In the genomic region with DNA sequence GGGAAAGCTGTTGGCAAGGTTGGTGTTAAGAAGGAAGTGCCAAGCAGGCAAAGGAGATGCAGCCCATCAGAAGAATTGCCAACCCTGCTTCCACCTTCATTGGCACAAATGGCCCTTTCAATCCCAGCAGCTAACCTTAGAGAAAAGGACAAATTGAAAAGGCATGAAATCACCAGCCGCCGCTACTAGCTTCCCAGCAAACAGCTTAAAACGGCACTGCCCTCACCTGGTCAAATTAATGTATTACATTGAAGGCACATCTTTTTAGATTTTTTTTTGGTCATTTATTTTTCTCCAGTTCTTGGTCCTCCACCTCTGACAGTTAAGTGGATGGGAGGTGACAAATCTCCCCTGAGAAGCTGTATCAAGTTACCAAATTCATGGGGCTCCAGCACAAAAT, we compare ENCODE assay signal across 7 cellular contexts. TPM values are rescaled to one million over a fixed set of nuclear protein-coding genes. Genes with fewer than 3 reads are reported as not detected.
DNase-seq lines count a peak whose midpoint lies in the region; ATAC-seq, FAIRE-seq and TF ChIP-seq lines count a peak whose summit lies in the region.

No MANE protein-coding gene starts in this region.

- H3K4me1 Mint-ChIP-seq in H9 = peaks cover 0 to 3% of the 10 kb centered on the region in 2 experiments; a peak in 2 of 4 replicates
- H3K4me1 Mint-ChIP-seq in naive thymus-derived CD4-positive, alpha-beta T cell = peaks cover 0 to 6% (median 0%) of the 10 kb centered on the region in 7 donors

- no CpG with 5 or more reads among the region's 3 CpGs for WGBS in H9 (ENCODE audit: extremely low coverage, insufficient read length, low lambda C conversion rate)

- H3K9me3 Mint-ChIP-seq in H9 = peaks cover 71 to 72% of the 10 kb centered on the region in 2 experiments
- no peaks in the 10 kb centered on the region for H3K9me3 Mint-ChIP-seq in naive thymus-derived CD4-positive, alpha-beta T cell

- no peak overlapping the region for H3K23ac ChIP-seq in H9 (ENCODE audit: insufficient read length, low read depth, low read length)

- CTCF ChIA-PET in naive thymus-derived CD4-positive, alpha-beta T cell (lab: Charles Lee) = interaction anchor here (0.6 to 1.5 kb wide), 4 partner anchors 30 to 471 kb away, joined by 3 to 5 read pairs (median 4); no protein-coding TSS in a partner anchor

- H3K4me1 ChIP-seq in H9 (ENCODE audit: insufficient read depth, low read length) = no peaks in the 10 kb centered on the region
- no peaks in the 10 kb centered on the region for H3K4me1 ChIP-seq in naive thymus-derived CD4-positive, alpha-beta T cell (ENCODE audit: control insufficient read depth in 2 of 2, insufficient read depth in 2 of 2, low read length in 2 of 2)

- H3K79me1 ChIP-seq in H9 (ENCODE audit: insufficient read depth, low read depth, low read length, poor library complexity, severe bottlenecking) = no peaks in the 10 kb centered on the region

- no peak overlapping the region for H2BK15ac ChIP-seq in H9 (ENCODE audit: low read depth, low read length)

- no peak overlapping the region for H3K14ac ChIP-seq in H9 (ENCODE audit: insufficient read depth, low read length)

- peak; percentile 54 for TF ChIP-seq CTCF in D721Med (IDR thresholded peaks at IDR 0.05; ENCODE audit: insufficient read depth, missing control alignments)
- peak; percentile 68 for TF ChIP-seq CTCF in H9 (conservative IDR thresholded peaks at IDR 0.05)

- H3K4me3 Mint-ChIP-seq in H9 = no peak overlapping the region
- no peak overlapping the region for H3K4me3 Mint-ChIP-seq in naive thymus-derived CD4-positive, alpha-beta T cell

- FAIRE-seq in D721Med (lab: Jason Lieb, UNC) = no peak

- peaks cover 36% of the 10 kb centered on the region for H3K9me3 ChIP-seq in H9 (ENCODE audit: control insufficient read depth, low read depth, low read length)
- H3K9me3 ChIP-seq in naive thymus-derived CD4-positive, alpha-beta T cell (ENCODE audit: control insufficient read depth in 2 of 3, low read length in 3 of 3) = no peaks in the 10 kb centered on the region

- H2BK12ac ChIP-seq in H9 (ENCODE audit: insufficient read length, low read depth, low read length) = no peak overlapping the region

- no peak overlapping the region for H3K9ac ChIP-seq in H9 (ENCODE audit: extremely low read depth, insufficient read length, low read length)

- no peak overlapping the region for H2BK5ac ChIP-seq in H9 (ENCODE audit: insufficient read length, low read length)

- H3K36me3 ChIP-seq in naive thymus-derived CD4-positive, alpha-beta T cell (ENCODE audit: control insufficient read depth in 2 of 3, insufficient read depth in 3 of 3, low read length in 3 of 3) = no peaks in the 10 kb centered on the region

- peaks cover 0 to 7% (median 0%) of the 10 kb centered on the region in 3 experiments; a peak in 2 of 7 replicates for H3K36me3 Mint-ChIP-seq in H9 (ENCODE audit: insufficient read depth in 1 of 3, low read depth in 3 of 3)
- H3K36me3 Mint-ChIP-seq in naive thymus-derived CD4-positive, alpha-beta T cell = no peaks in the 10 kb centered on the region

- no peak overlapping the region for H3K27ac ChIP-seq in H9 (ENCODE audit: insufficient read length, low read depth, low read length)
- no peak overlapping the region for H3K27ac ChIP-seq in naive thymus-derived CD4-positive, alpha-beta T cell (ENCODE audit: low read depth, low read length)

- no peak overlapping the region for H3K4ac ChIP-seq in H9 (ENCODE audit: low read depth, low read length)

- no peak for DNase-seq in D721Med (ENCODE audit: insufficient read length, low spot score)
- no peak for DNase-seq in H9
- DNase-seq in RPMI7951 (ENCODE audit: low read depth) = peak; percentile 43
- DNase-seq in dedifferentiated amniotic fluid mesenchymal stem cell (ENCODE audit: extremely low spot score) = peak; percentile 30
- peak in 7 of 9 donors; percentile 11 to 51 (median 41) for DNase-seq in naive thymus-derived CD4-positive, alpha-beta T cell
- no peak for DNase-seq in NCI-H146 treated with DMSO at 0.1 percent for 48 hours (lab: John Stamatoyannopoulos, UW; ENCODE audit: unreplicated experiment)

- no peak overlapping the region for H3T11ph ChIP-seq in H9 (ENCODE audit: low read length)

- no peaks in the 10 kb centered on the region for H3K23me2 ChIP-seq in H9 (ENCODE audit: insufficient read length, low read depth, low read length, poor library complexity, severe bottlenecking)

- no peak overlapping the region for H2AK5ac ChIP-seq in H9 (ENCODE audit: insufficient read length, low read length)

- peak; percentile 41 for ATAC-seq in naive thymus-derived CD4-positive, alpha-beta T cell
- no peak for ATAC-seq in HG03045 (IDR thresholded peaks at IDR 0.05; ENCODE audit: unreplicated experiment)

- H3K27me3 Mint-ChIP-seq in H9 (ENCODE audit: low read depth) = peaks cover 17% of the 10 kb centered on the region
- H3K27me3 Mint-ChIP-seq in naive thymus-derived CD4-positive, alpha-beta T cell = peaks cover 0 to 16% (median 0%) of the 10 kb centered on the region in 5 donors

- H4K8ac ChIP-seq in H9 (replicated peaks; ENCODE audit: insufficient read length, low read depth, low read length) = no peak overlapping the region

- H4K5ac ChIP-seq in H9 (ENCODE audit: insufficient read length, low read depth, low read length) = no peak overlapping the region

- intact Hi-C loops in naive thymus-derived CD4-positive, alpha-beta T cell (cut with micrococcal nuclease) = no loop called here

- no peak overlapping the region for H2AFZ ChIP-seq in H9 (ENCODE audit: low read length)

- H3K27me3 ChIP-seq in H9 (ENCODE audit: insufficient read depth, low read length) = no peaks in the 10 kb centered on the region
- no peaks in the 10 kb centered on the region for H3K27me3 ChIP-seq in naive thymus-derived CD4-positive, alpha-beta T cell (ENCODE audit: control insufficient read depth in 2 of 2, insufficient read depth in 2 of 2, low read length in 2 of 2)

- H3K27ac Mint-ChIP-seq in H9 = no peak overlapping the region; a peak in 1 of 7 replicates
- no peak overlapping the region for H3K27ac Mint-ChIP-seq in naive thymus-derived CD4-positive, alpha-beta T cell

- H3K4me2 ChIP-seq in H9 (ENCODE audit: insufficient read depth, insufficient read length, low read length) = no peak overlapping the region

- H3K18ac ChIP-seq in H9 (ENCODE audit: insufficient read length, low read depth, low read length) = no peak overlapping the region

- no peak overlapping the region for H3K4me3 ChIP-seq in naive thymus-derived CD4-positive, alpha-beta T cell (ENCODE audit: low read length)

- no peaks in the 10 kb centered on the region for H4K20me1 ChIP-seq in H9 (ENCODE audit: control insufficient read depth, insufficient read depth, insufficient read length)

- H3K79me2 ChIP-seq in H9 (ENCODE audit: insufficient read depth, low read length) = no peaks in the 10 kb centered on the region

- H2BK20ac ChIP-seq in H9 (ENCODE audit: low read depth, low read length, poor library complexity, severe bottlenecking) = no peak overlapping the region

- H3K56ac ChIP-seq in H9 (ENCODE audit: insufficient read length, low read depth, low read length) = no peak overlapping the region

- H2BK120ac ChIP-seq in H9 (ENCODE audit: low read depth, low read length, poor library complexity, severe bottlenecking) = no peak overlapping the region

- POLR2A ChIA-PET in naive thymus-derived CD4-positive, alpha-beta T cell (lab: Charles Lee) = no interaction called here

- no peak overlapping the region for H4K91ac ChIP-seq in H9 (ENCODE audit: insufficient read length, low read depth, low read length)

RNA-seq across cellular contexts. Expression of a gene that starts 51.0 kb away (rescaled TPM):
- total RNA-seq in H9 (2021) = 5.7 and 6.4 TPM in 2 replicates
- total RNA-seq in RPMI7951 (2014; rRNA removed; shearing (Covaris generic)) = 0.36 and 0.59 TPM in 2 replicates
- total RNA-seq in naive thymus-derived CD4-positive, alpha-beta T cell = 10 to 100 TPM in 1 of 5 experiments, 1 to 10 TPM in 1, under 1 TPM in 3; 0.46 to 17.0 (median 0.95) TPM
- under 1 TPM; 0.18 to 0.24 TPM for polyA plus RNA-seq in naive thymus-derived CD4-positive, alpha-beta T cell

Comparison
In these comparisons a context has a peak if more than half of its experiments do, and no peak if none do; other contexts are left out.
1. DNase-seq: peak in RPMI7951 (single experiment), dedifferentiated amniotic fluid mesenchymal stem cell (single experiment) and naive thymus-derived CD4-positive, alpha-beta T cell (7 of 9); none in D721Med (single experiment), H9 (single experiment) and NCI-H146 treated with DMSO at 0.1 percent for 48 hours (single experiment).